34 cellular contexts compared by ENCODE assay signal in the genomic region with DNA sequence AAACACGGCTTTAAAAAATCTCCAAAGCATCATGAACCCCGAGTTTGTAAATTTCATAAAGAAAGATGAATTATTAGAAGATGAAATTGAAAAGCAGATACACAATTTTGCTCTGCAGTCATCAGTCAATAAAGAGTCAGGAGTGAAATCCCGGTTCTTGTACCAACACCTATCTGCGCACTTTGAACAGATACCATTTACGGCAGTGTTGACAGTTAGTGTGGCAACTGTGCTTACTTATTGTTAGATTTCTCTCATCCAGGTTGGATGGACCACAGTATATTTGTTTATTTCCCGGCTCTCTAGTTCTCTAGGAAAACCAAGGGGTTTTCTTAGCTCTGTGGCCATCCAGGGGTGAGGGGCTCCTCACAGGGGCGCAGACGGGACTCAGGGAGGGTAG.
"Had no signal": no experiment of that assay in that cellular context is flagged by ENCODE, and none has a peak within 500 bp of the region (broad histone marks: within the 10 kb centered on the region; RNA-seq: fewer than 3 reads in every experiment).

No MANE protein-coding gene starts in this region.

- H3K4me1 Mint-ChIP-seq: activated B cell treated with CpG ODN at 0.5 μM for 24 hours; activated CD4-positive, alpha-beta memory T cell treated with anti-CD3 and anti-CD28 coated beads, Interleukin-2, amount 10 ng/mL, durations not matched to agents 7 days and 5 days; activated CD4-positive, alpha-beta T cell treated with anti-CD3 and anti-CD28 coated beads for 36 hours; activated CD4-positive, alpha-beta T cell treated with anti-CD3 and anti-CD28 coated beads, Interleukin-2, amount 10 ng/mL, durations not matched to agents 24 days and 14 days; activated naive CD4-positive, alpha-beta T cell treated with anti-CD3 and anti-CD28 coated beads, Interleukin-2, amount 10 ng/mL, durations not matched to agents 7 days and 5 days; activated naive CD8-positive, alpha-beta T cell treated with anti-CD3 and anti-CD28 coated beads, Interleukin-2, amount 10 ng/mL, durations not matched to agents 7 days and 5 days; central memory CD8-positive, alpha-beta T cell; T-helper 17 cell had no signal

- H3K4me3 ChIP-seq: ascending aorta, breast epithelium, cardiac muscle cell, esophagus muscularis mucosa, gastrocnemius medialis, heart right ventricle had no signal

- H3K9me3 Mint-ChIP-seq: activated B cell treated with CpG ODN at 0.5 μM for 24 hours; activated CD4-positive, alpha-beta memory T cell treated with anti-CD3 and anti-CD28 coated beads, Interleukin-2, amount 10 ng/mL, durations not matched to agents 7 days and 5 days; activated CD4-positive, alpha-beta T cell treated with anti-CD3 and anti-CD28 coated beads, Interleukin-2, amount 10 ng/mL, durations not matched to agents 24 days and 14 days; activated naive CD4-positive, alpha-beta T cell treated with anti-CD3 and anti-CD28 coated beads, Interleukin-2, amount 10 ng/mL, durations not matched to agents 7 days and 5 days; activated naive CD4-positive, alpha-beta T cell treated with anti-CD3 and anti-CD28 coated beads, Interleukin-2, amount 50 U/mL, for 72 hours; activated naive CD8-positive, alpha-beta T cell treated with anti-CD3 and anti-CD28 coated beads, Interleukin-2, amount 10 ng/mL, durations not matched to agents 7 days and 5 days; activated T-cell treated with anti-CD3 and anti-CD28 coated beads, Interleukin-2, amount 50 U/mL, for 24 hours; activated T-cell treated with anti-CD3 and anti-CD28 coated beads, Interleukin-2, amount 50 U/mL, for 72 hours; brain; central memory CD8-positive, alpha-beta T cell; effector memory CD8-positive, alpha-beta T cell; T-helper 2 cell treated with Interferon-gamma antibody and Interleukin-4, amounts not matched to agents 5 μg/mL and 100 μg/mL, for 36 hours had no signal

- H3K27ac Mint-ChIP-seq: activated B cell treated with CpG ODN at 0.5 μM for 24 hours; activated CD4-positive, alpha-beta memory T cell treated with anti-CD3 and anti-CD28 coated beads, Interleukin-2, amount 10 ng/mL, durations not matched to agents 7 days and 5 days; activated CD4-positive, alpha-beta T cell treated with anti-CD3 and anti-CD28 coated beads for 36 hours; activated CD4-positive, alpha-beta T cell treated with anti-CD3 and anti-CD28 coated beads, Interleukin-2, amount 10 ng/mL, durations not matched to agents 24 days and 14 days; activated naive CD4-positive, alpha-beta T cell treated with anti-CD3 and anti-CD28 coated beads, Interleukin-2, amount 10 ng/mL, durations not matched to agents 7 days and 5 days; activated naive CD4-positive, alpha-beta T cell treated with anti-CD3 and anti-CD28 coated beads, Interleukin-2, amount 50 U/mL, for 72 hours; activated naive CD8-positive, alpha-beta T cell treated with anti-CD3 and anti-CD28 coated beads, Interleukin-2, amount 10 ng/mL, durations not matched to agents 7 days and 5 days; activated T-cell treated with anti-CD3 and anti-CD28 coated beads, Interleukin-2, amount 50 U/mL, for 24 hours; activated T-cell treated with anti-CD3 and anti-CD28 coated beads, Interleukin-2, amount 50 U/mL, for 72 hours; effector memory CD8-positive, alpha-beta T cell; T-helper 17 cell; T-helper 2 cell treated with Interferon-gamma antibody and Interleukin-4, amounts not matched to agents 5 μg/mL and 100 μg/mL, for 36 hours had no signal

- H3K36me3 Mint-ChIP-seq: activated naive CD4-positive, alpha-beta T cell treated with anti-CD3 and anti-CD28 coated beads, Interleukin-2, amount 10 ng/mL, durations not matched to agents 7 days and 5 days; activated naive CD4-positive, alpha-beta T cell treated with anti-CD3 and anti-CD28 coated beads, Interleukin-2, amount 50 U/mL, for 72 hours; activated naive CD8-positive, alpha-beta T cell treated with anti-CD3 and anti-CD28 coated beads, Interleukin-2, amount 10 ng/mL, durations not matched to agents 7 days and 5 days; brain had no signal

- H3K27me3 ChIP-seq: ascending aorta, breast epithelium, cardiac muscle cell, esophagus muscularis mucosa, gastrocnemius medialis, heart right ventricle had no signal

- ATAC-seq: activated CD4-positive, alpha-beta T cell treated with anti-CD3 and anti-CD28 coated beads for 36 hours; activated naive CD4-positive, alpha-beta T cell treated with anti-CD3 and anti-CD28 coated beads, Interleukin-2, amount 50 U/mL, for 72 hours; activated T-cell treated with anti-CD3 and anti-CD28 coated beads, Interleukin-2, amount 50 U/mL, for 72 hours; effector memory CD8-positive, alpha-beta T cell; foreskin keratinocyte; gastrocnemius medialis; heart right ventricle; T-helper 17 cell had no signal

- H3K4me1 ChIP-seq: ascending aorta, breast epithelium, foreskin keratinocyte, gastrocnemius medialis had no signal

- H3K9me3 ChIP-seq: ascending aorta, breast epithelium, esophagus muscularis mucosa, gastrocnemius medialis, heart right ventricle had no signal

- H3K27me3 Mint-ChIP-seq: activated T-cell treated with anti-CD3 and anti-CD28 coated beads, Interleukin-2, amount 50 U/mL, for 24 hours; brain had no signal

- H3K27ac ChIP-seq: ascending aorta, breast epithelium, cardiac muscle cell, esophagus muscularis mucosa, foreskin keratinocyte, gastrocnemius medialis, heart right ventricle, WERI-Rb-1 had no signal

- DNase-seq: activated B cell treated with CpG ODN at 0.5 μM for 24 hours; activated CD4-positive, alpha-beta memory T cell treated with anti-CD3 and anti-CD28 coated beads, Interleukin-2, amount 10 ng/mL, durations not matched to agents 7 days and 5 days; activated CD4-positive, alpha-beta T cell treated with anti-CD3 and anti-CD28 coated beads for 36 hours; activated CD4-positive, alpha-beta T cell treated with anti-CD3 and anti-CD28 coated beads, Interleukin-2, amount 10 ng/mL, durations not matched to agents 24 days and 14 days; activated CD4-positive, CD25-positive, alpha-beta regulatory T cell treated with anti-CD3 and anti-CD28 coated beads, Interleukin-2, amount 50 U/mL, for 72 hours; activated CD8-positive, alpha-beta memory T cell treated with anti-CD3 and anti-CD28 coated beads, Interleukin-2, amount 50 U/mL, for 48 hours; activated gamma-delta T cell; activated naive CD4-positive, alpha-beta T cell; activated naive CD4-positive, alpha-beta T cell treated with anti-CD3 and anti-CD28 coated beads, Interleukin-2, amount 10 ng/mL, durations not matched to agents 7 days and 5 days; activated naive CD8-positive, alpha-beta T cell treated with anti-CD3 and anti-CD28 coated beads, Interleukin-2, amount 10 ng/mL, durations not matched to agents 7 days and 5 days; activated T-cell treated with anti-CD3 and anti-CD28 coated beads for 4 hours; activated T-cell treated with anti-CD3 and anti-CD28 coated beads, Interleukin-2, amount 50 U/mL, for 24 hours; activated T-cell treated with anti-CD3 and anti-CD28 coated beads, Interleukin-2, amount 50 U/mL, for 72 hours; cortex of kidney; dermis blood vessel endothelial cell; effector CD4-positive, alpha-beta T cell; effector memory CD8-positive, alpha-beta T cell; erythroblast; foreskin keratinocyte; gastrocnemius medialis; heart right ventricle; T-helper 1 cell; T-helper 17 cell; T1000; WERI-Rb-1 had no signal

- H3K4me3 Mint-ChIP-seq: activated B cell treated with CpG ODN at 0.5 μM for 24 hours; activated CD4-positive, alpha-beta memory T cell treated with anti-CD3 and anti-CD28 coated beads, Interleukin-2, amount 10 ng/mL, durations not matched to agents 7 days and 5 days; activated CD4-positive, alpha-beta T cell treated with anti-CD3 and anti-CD28 coated beads for 36 hours; activated CD4-positive, alpha-beta T cell treated with anti-CD3 and anti-CD28 coated beads, Interleukin-2, amount 10 ng/mL, durations not matched to agents 24 days and 14 days; activated naive CD4-positive, alpha-beta T cell treated with anti-CD3 and anti-CD28 coated beads, Interleukin-2, amount 10 ng/mL, durations not matched to agents 7 days and 5 days; activated naive CD8-positive, alpha-beta T cell treated with anti-CD3 and anti-CD28 coated beads, Interleukin-2, amount 10 ng/mL, durations not matched to agents 7 days and 5 days; activated T-cell treated with anti-CD3 and anti-CD28 coated beads, Interleukin-2, amount 50 U/mL, for 24 hours; activated T-cell treated with anti-CD3 and anti-CD28 coated beads, Interleukin-2, amount 50 U/mL, for 72 hours; brain; central memory CD8-positive, alpha-beta T cell; effector memory CD8-positive, alpha-beta T cell; T-helper 17 cell; T-helper 2 cell treated with Interferon-gamma antibody and Interleukin-4, amounts not matched to agents 5 μg/mL and 100 μg/mL, for 36 hours had no signal

- FAIRE-seq: colon had no signal

- H3K36me3 ChIP-seq: ascending aorta, breast epithelium, cardiac muscle cell, esophagus muscularis mucosa, gastrocnemius medialis, heart right ventricle, WERI-Rb-1 had no signal
